Comparison of ENCODE assay signal across 22 cellular contexts in genomic region chr6:116651916-116652315, GRCh38.
"Had no signal": no experiment of that assay in that cellular context is flagged by ENCODE, and none has a peak within 500 bp of the region (broad histone marks: within the 10 kb centered on the region; RNA-seq: fewer than 3 reads in every experiment).

No MANE protein-coding gene starts in this region.

- H3K79me2 ChIP-seq: hepatocyte had no signal

- H3K4me3 ChIP-seq: dorsolateral prefrontal cortex, hepatocyte, mucosa of descending colon, ovary, psoas muscle, transverse colon, uterus had no signal

- H3K9me3 Mint-ChIP-seq: brain, endodermal cell, naive B cell had no signal

- ATAC-seq: foreskin keratinocyte, mucosa of descending colon, psoas muscle, right cardiac atrium had no signal

- DNase-seq: activated CD4-positive, alpha-beta T cell treated with anti-CD3 and anti-CD28 coated beads, Interleukin-2, amount 50 U/mL, for 1 hour; activated CD4-positive, CD25-positive, alpha-beta regulatory T cell treated with anti-CD3 and anti-CD28 coated beads, Interleukin-2, amount 50 U/mL, for 72 hours; anterior cingulate cortex; caudate nucleus; dorsolateral prefrontal cortex; endodermal cell; foreskin keratinocyte; mesenchymal stem cell; mucosa of descending colon; naive B cell; ovary; psoas muscle; right cardiac atrium; stimulated activated CD4-positive, alpha-beta T cell treated with anti-CD3 and anti-CD28 coated beads, Interleukin-2, amount 100 ng/mL, for 24 hours; stimulated activated naive CD4-positive, alpha-beta T cell treated with Interleukin-2 at 50 U/mL for 16 hours; transverse colon; uterus had no signal

- H3K27me3 Mint-ChIP-seq: brain, naive B cell had no signal

- FAIRE-seq: colon had no signal

- H3K4me3 Mint-ChIP-seq: brain, endodermal cell, naive B cell had no signal

- H3K4me1 Mint-ChIP-seq: brain, endodermal cell, naive B cell had no signal

- H2AFZ ChIP-seq: hepatocyte had no signal

- H3K27me3 ChIP-seq: dorsolateral prefrontal cortex, foreskin keratinocyte, hepatocyte, ovary, transverse colon, uterus had no signal

- H3K9me3 ChIP-seq: mucosa of descending colon, ovary, psoas muscle, transverse colon, uterus had no signal

- H3K4me2 ChIP-seq: hepatocyte had no signal

- H3K27ac ChIP-seq: dorsolateral prefrontal cortex, epithelial cell of prostate, foreskin keratinocyte, hepatocyte, ovary, psoas muscle, transverse colon, uterus, VCaP had no signal

- H3K36me3 ChIP-seq: ovary, uterus had no signal

- H3K27ac Mint-ChIP-seq: brain, endodermal cell had no signal

- H3K4me1 ChIP-seq: foreskin keratinocyte, psoas muscle, transverse colon, uterus had no signal
